ENCODE assay signal across 16 cellular contexts in genomic region chr1:161084205-161084988, GRCh38. TPM values are rescaled to one million over a fixed set of nuclear protein-coding genes. Genes with fewer than 3 reads are reported as not detected.
DNase-seq lines count a peak whose midpoint lies in the region; ATAC-seq, FAIRE-seq and TF ChIP-seq lines count a peak whose summit lies in the region.
"Had no signal": no experiment of that assay in that cellular context is flagged by ENCODE, and none has a peak within 500 bp of the region (broad histone marks: within the 10 kb centered on the region; RNA-seq: fewer than 3 reads in every experiment).

No MANE protein-coding gene starts in this region.

- no peaks in the 10 kb centered on the region for H4K20me1 ChIP-seq in HCT116 (ENCODE audit: insufficient read depth)
- H4K20me1 ChIP-seq in K562 (replicated peaks; ENCODE audit: control insufficient read depth, insufficient read depth, low read length): no peaks in the 10 kb centered on the region

- H3K79me2 ChIP-seq in HCT116 (ENCODE audit: insufficient read depth, low read length): no peaks in the 10 kb centered on the region
- no peaks in the 10 kb centered on the region for H3K79me2 ChIP-seq in K562 (ENCODE audit: control insufficient read depth, insufficient read depth, low read length)

- no peaks in the 10 kb centered on the region for H3K9me2 ChIP-seq in HCT116 (ENCODE audit: insufficient read depth)

- CTCF ChIA-PET in HCT116 (lab: Charles Lee): interaction anchor here (0.9 to 2.4 kb wide), 4 partner anchors 12 to 87 kb away, joined by 3 to 9 read pairs (median 4); partner anchors contain the start of gene KLHDC9
- CTCF ChIA-PET in K562 (lab: Yijun Ruan, JAX; ENCODE audit: low intra/inter-chr PET ratio): no interaction called here

- POLR2A ChIA-PET in HCT116 (lab: Charles Lee) (interaction anchor here (0.8 to 1.4 kb wide), 3 partner anchors 8 to 46 kb away, joined by 3 to 4 read pairs (median 4); partner anchors contain the start of genes TSTD1 and USF1), K562 (lab: Yijun Ruan, JAX) (interaction anchor here (0.8 to 1.8 kb wide), 4 partner anchors 10 to 22 kb away, joined by 3 to 8 read pairs (median 3); no protein-coding TSS in a partner anchor)

- H3K9me3 ChIP-seq in HCT116 (ENCODE audit: control insufficient read depth in 1 of 2, insufficient read depth in 1 of 2, low read depth in 1 of 2, low read length in 2 of 2) (no peaks in the 10 kb centered on the region), K562 (replicated peaks; ENCODE audit: control insufficient read depth, insufficient read depth, low read depth, low read length) (no peaks in the 10 kb centered on the region)

- H3K4me1 ChIP-seq in HCT116 (ENCODE audit: control insufficient read depth in 1 of 2, insufficient read depth in 2 of 2, low read length in 2 of 2) (peaks cover 38 to 90% of the 10 kb centered on the region in 2 experiments), K562 (replicated peaks in 1 of 2; ENCODE audit: control insufficient read depth in 2 of 2, insufficient read depth in 2 of 2, low read length in 2 of 2) (peaks cover 13 to 18% of the 10 kb centered on the region in 2 experiments; a peak in 4 of 5 replicates)

- TF ChIP-seq POLR2A in HCT116 (IDR thresholded peaks at IDR 0.05; ENCODE audit: borderline replicate concordance, extremely low read depth, insufficient read depth, insufficient read length): no peak
- no peak for TF ChIP-seq POLR2A in K562 (conservative IDR thresholded peaks at IDR 0.05)

- in situ Hi-C loops in K562 (cut with MboI): loop anchor here (25.0 kb wide), 1 partner anchor 247 kb away; no protein-coding TSS in a partner anchor

- no peaks in the 10 kb centered on the region for H3K9me1 ChIP-seq in K562 (ENCODE audit: control insufficient read depth, insufficient read depth, low read length)

- peak overlapping the region in 1 of 2 experiments; percentile 40; a peak in 1 of 4 replicates for H3K4me3 ChIP-seq in HCT116 (replicated peaks in 1 of 2; ENCODE audit: low read depth in 1 of 2, low read length in 2 of 2)
- H3K4me3 ChIP-seq in K562: no peak overlapping the region
- H3K4me3 ChIP-seq in skin epidermis: peak overlapping the region in 4 of 7 experiments; percentile 0 to 46 (median 26)

- DNase-seq in HCT116 (ENCODE audit: low read depth, low spot score) (no peak), K562 (ENCODE audit: extremely low read depth in 1 of 4, low spot score in 3 of 4) (no peak), glomerular visceral epithelial cell (ENCODE audit: extremely low spot score) (peak; percentile 25), hypothalamus (lab: John Stamatoyannopoulos, UW) (no peak), KG1 (lab: John Stamatoyannopoulos, UW) (no peak), NK-92 (lab: John Stamatoyannopoulos, UW; ENCODE audit: unreplicated experiment) (no peak)
- no peak for DNase-seq in stimulated activated CD4-positive, alpha-beta T cell treated with anti-CD3 and anti-CD28 coated beads, Interleukin-4, amount 100 ng/mL, for 4 hours
- DNase-seq: activated naive CD8-positive, alpha-beta T cell treated with anti-CD3 and anti-CD28 coated beads, Interleukin-2, amount 10 ng/mL, durations not matched to agents 7 days and 5 days; CD8-positive, alpha-beta T cell; NCI-H2029 treated with DMSO at 0.1 percent for 48 hours; stimulated activated CD4-positive, alpha-beta T cell treated with anti-CD3 and anti-CD28 coated beads, Interleukin-4, amount 100 ng/mL, for 24 hours; stimulated activated naive CD4-positive, alpha-beta T cell had no signal

- H3K27me3 ChIP-seq in HCT116 (ENCODE audit: insufficient read depth, low read length) (no peaks in the 10 kb centered on the region), K562 (ENCODE audit: control insufficient read depth in 2 of 2, insufficient read depth in 2 of 2, low read length in 2 of 2) (no peaks in the 10 kb centered on the region)

- H3K4me2 ChIP-seq in HCT116 (ENCODE audit: low read length): peak overlapping the region; percentile 73
- H3K4me2 ChIP-seq in K562 (ENCODE audit: insufficient read depth, low read length): no peak overlapping the region
- H3K4me2 ChIP-seq: KMS-11 had no signal

- no TSS peak for BruUV-seq in HCT116 (replicated peaks; lab: Mats Ljungman, UMichigan)
- no TSS peak for BruUV-seq in K562 (replicated peaks; lab: Mats Ljungman, UMichigan)

- TF ChIP-seq EP300 in K562 (IDR thresholded peaks at IDR 0.05; ENCODE audit: low read length): no peak

- FAIRE-seq in K562 (lab: Jason Lieb, UNC): no peak

- 44% methylated on average over 6 of the region's 6 CpGs for WGBS in K562 (ENCODE audit: insufficient coverage, low coverage, missing lambda C conversion rate)

- H3K27ac ChIP-seq in HCT116 (ENCODE audit: low read depth, low read length) (peak overlapping the region; percentile 46), K562 (ENCODE audit: extremely low read depth, low read depth, low read length) (no peak overlapping the region; the same call in 2 of the 3 replicates), skin epidermis (peak overlapping the region; percentile 14 to 91 (median 79))
- H3K27ac ChIP-seq: KMS-11 had no signal

- H3K9ac ChIP-seq in HCT116 (ENCODE audit: low read length) (peak overlapping the region; percentile 46), K562 (ENCODE audit: insufficient read depth in 1 of 2, low read depth in 2 of 2, low read length in 2 of 2) (no peak overlapping the region)
- H3K9ac ChIP-seq: KMS-11 had no signal

- H3K36me3 ChIP-seq in HCT116 (ENCODE audit: control insufficient read depth in 1 of 2, insufficient read depth in 2 of 2, low read length in 2 of 2): no peaks in the 10 kb centered on the region
- no peaks in the 10 kb centered on the region for H3K36me3 ChIP-seq in K562 (ENCODE audit: control insufficient read depth, insufficient read depth, low read length)

- TF ChIP-seq RAD21 in HCT116 (IDR thresholded peaks at IDR 0.05; ENCODE audit: low read depth): no peak
- no peak for TF ChIP-seq RAD21 in K562 (CRISPR knock-in tag; conservative IDR thresholded peaks at IDR 0.05 in 1 of 2, IDR thresholded peaks at IDR 0.05 in 1 of 2)

- ATAC-seq in HCT116 (no peak), K562 (no peak)
- ATAC-seq: CD8-positive, alpha-beta T cell; WTC11 had no signal

- intact Hi-C loops in HCT116 (cut with micrococcal nuclease): no loop called here
- intact Hi-C loops in K562 (cut with micrococcal nuclease): no loop called here

- no peak for TF ChIP-seq CTCF in HCT116 (IDR thresholded peaks at IDR 0.05 in 2 of 3, conservative IDR thresholded peaks at IDR 0.05 in 1 of 3; ENCODE audit: borderline replicate concordance in 1 of 3, insufficient read depth in 1 of 3, low read depth in 2 of 3, low read length in 2 of 3)
- no peak for TF ChIP-seq CTCF in K562 (IDR thresholded peaks at IDR 0.05 in 2 of 3, conservative IDR thresholded peaks at IDR 0.05 in 1 of 3; ENCODE audit: insufficient read depth in 2 of 3, low read depth in 1 of 3, low read length in 3 of 3)

- H2AFZ ChIP-seq in HCT116 (ENCODE audit: low read depth, low read length, poor library complexity, severe bottlenecking): no peak overlapping the region
- H2AFZ ChIP-seq in K562 (ENCODE audit: low read depth, low read length): peak overlapping the region; percentile 91; the same call in 1 of the 2 replicates

- RAD21 ChIA-PET in HCT116 (lab: Charles Lee; ENCODE audit: low non-redundant PET in 1 of 2, low total read pairs in 2 of 2, uncharacterized antibody in 2 of 2, unreplicated experiment in 2 of 2): no interaction called here

RNA-seq across cellular contexts. Expression of gene NECTIN4, which starts 5.0 kb away (rescaled TPM):
- total RNA-seq in HCT116 (2021; ENCODE audit: unreplicated experiment): 3.3 TPM
- 4.5 and 7.0 TPM in 2 replicates for polyA plus RNA-seq in HCT116 (2012)
- 0.16 and 0.25 TPM in 2 replicates for total RNA-seq in K562 (2011; cell fraction: chromatin; rRNA removed; ENCODE audit: low replicate concordance)
- not detected in 2 replicates for total RNA-seq in K562 (2011; cell fraction: nucleolus; rRNA removed)
- not detected in 2 replicates for total RNA-seq in K562 (2011; cell fraction: nucleoplasm; rRNA removed)
- not detected in 2 replicates for total RNA-seq in K562 (2014; rRNA removed)
- total RNA-seq in K562 (2014; rRNA removed; fragmentation: Illumina TruSeq; extraction: Trizol): not detected in 2 replicates
- total RNA-seq in K562 (2015; rRNA removed; fragmentation: Illumina TruSeq; extraction: Trizol): not detected in 2 replicates
- 0.09 TPM in 1 of 2 replicates, not detected in the other for total RNA-seq in K562 (2021)
- polyA plus RNA-seq in K562 (2011; rRNA removed): 0.01 TPM in 1 of 2 replicates, not detected in the other
- 0.01 and 0.13 TPM in 2 replicates for polyA plus RNA-seq in K562 (2011; cell fraction: cytosol; rRNA removed)
- polyA plus RNA-seq in K562 (2011; cell fraction: nucleus; rRNA removed): 0.10 and 0.18 TPM in 2 replicates
- polyA plus RNA-seq in K562 (2012): 0.07 and 0.12 TPM in 2 replicates
- not detected in 2 replicates for polyA plus RNA-seq in K562 (2014; fragmentation: Illumina TruSeq; extraction: Trizol)
- polyA plus RNA-seq in K562 (2014; fragmentation: Nextera tagmentation; extraction: Ambion mirVana): not detected
- 0.09 TPM in 1 of 2 replicates, not detected in the other for polyA plus RNA-seq in K562 (2014; rRNA removed)
- polyA minus RNA-seq in K562 (2011; rRNA and poly(A)+ RNA removed): not detected in 2 replicates
- not detected in 2 replicates for polyA minus RNA-seq in K562 (2011; cell fraction: cytosol; rRNA and poly(A)+ RNA removed)
- 0.27 TPM in 1 of 2 replicates, not detected in the other for polyA minus RNA-seq in K562 (2011; cell fraction: nucleus; rRNA and poly(A)+ RNA removed)
- total RNA-seq: activated naive CD8-positive, alpha-beta T cell treated with anti-CD3 and anti-CD28 coated beads, Interleukin-2, amount 10 ng/mL, durations not matched to agents 7 days and 5 days; CD8-positive, alpha-beta T cell had no signal

RNA-seq across cellular contexts. Expression of gene KLHDC9, which starts 13.8 kb away (rescaled TPM):
- 1.4 TPM for total RNA-seq in HCT116 (2021; ENCODE audit: unreplicated experiment)
- polyA plus RNA-seq in HCT116 (2012): 0.75 and 1.4 TPM in 2 replicates
- total RNA-seq in K562 (2011; cell fraction: chromatin; rRNA removed; ENCODE audit: low replicate concordance): not detected in 2 replicates
- total RNA-seq in K562 (2011; cell fraction: nucleolus; rRNA removed): not detected in 2 replicates
- total RNA-seq in K562 (2011; cell fraction: nucleoplasm; rRNA removed): not detected in 2 replicates
- not detected in 2 replicates for total RNA-seq in K562 (2014; rRNA removed)
- not detected in 2 replicates for total RNA-seq in K562 (2014; rRNA removed; fragmentation: Illumina TruSeq; extraction: Trizol)
- not detected in 2 replicates for total RNA-seq in K562 (2015; rRNA removed; fragmentation: Illumina TruSeq; extraction: Trizol)
- not detected in 2 replicates for total RNA-seq in K562 (2021)
- not detected in 2 replicates for polyA plus RNA-seq in K562 (2011; rRNA removed)
- not detected in 2 replicates for polyA plus RNA-seq in K562 (2011; cell fraction: cytosol; rRNA removed)
- polyA plus RNA-seq in K562 (2011; cell fraction: nucleus; rRNA removed): not detected in 2 replicates
- polyA plus RNA-seq in K562 (2012): not detected in 2 replicates
- polyA plus RNA-seq in K562 (2014; fragmentation: Illumina TruSeq; extraction: Trizol): not detected in 2 replicates
- polyA plus RNA-seq in K562 (2014; fragmentation: Nextera tagmentation; extraction: Ambion mirVana): not detected
- not detected in 2 replicates for polyA plus RNA-seq in K562 (2014; rRNA removed)
- polyA minus RNA-seq in K562 (2011; rRNA and poly(A)+ RNA removed): not detected in 2 replicates
- not detected in 2 replicates for polyA minus RNA-seq in K562 (2011; cell fraction: cytosol; rRNA and poly(A)+ RNA removed)
- not detected in 2 replicates for polyA minus RNA-seq in K562 (2011; cell fraction: nucleus; rRNA and poly(A)+ RNA removed)
- total RNA-seq: CD8-positive, alpha-beta T cell had no signal

RNA-seq across cellular contexts. Expression of gene ARHGAP30, which starts 14.7 kb away (rescaled TPM):
- total RNA-seq in HCT116 (2021; ENCODE audit: unreplicated experiment) (0.39 TPM), K562 (2014; rRNA removed) (0.04 and 0.73 TPM in 2 replicates), K562 (2014; rRNA removed; fragmentation: Illumina TruSeq; extraction: Trizol) (0.06 and 0.07 TPM in 2 replicates), K562 (2015; rRNA removed; fragmentation: Illumina TruSeq; extraction: Trizol) (0.04 and 0.07 TPM in 2 replicates), K562 (2021) (0.35 and 0.42 TPM in 2 replicates)
- 0.34 and 0.36 TPM in 2 replicates for polyA plus RNA-seq in HCT116 (2012)
- total RNA-seq in K562 (2011; cell fraction: chromatin; rRNA removed; ENCODE audit: low replicate concordance): 0.12 and 0.28 TPM in 2 replicates
- total RNA-seq in K562 (2011; cell fraction: nucleolus; rRNA removed): 0.13 and 0.17 TPM in 2 replicates
- total RNA-seq in K562 (2011; cell fraction: nucleoplasm; rRNA removed): 0.15 TPM in 1 of 2 replicates, not detected in the other
- polyA plus RNA-seq in K562 (2011; rRNA removed) (0.12 and 0.20 TPM in 2 replicates), K562 (2014; fragmentation: Illumina TruSeq; extraction: Trizol) (0.11 and 0.12 TPM in 2 replicates), K562 (2014; fragmentation: Nextera tagmentation; extraction: Ambion mirVana) (under 1 TPM; 0.01 to 0.03 TPM), K562 (2014; rRNA removed) (0.17 and 0.18 TPM in 2 replicates)
- 0.15 and 0.58 TPM in 2 replicates for polyA plus RNA-seq in K562 (2011; cell fraction: cytosol; rRNA removed)
- polyA plus RNA-seq in K562 (2011; cell fraction: nucleus; rRNA removed): 0.10 and 0.28 TPM in 2 replicates
- 0.21 and 0.39 TPM in 2 replicates for polyA plus RNA-seq in K562 (2012)
- 0.09 and 0.14 TPM in 2 replicates for polyA minus RNA-seq in K562 (2011; rRNA and poly(A)+ RNA removed)
- 0.19 TPM in 1 of 2 replicates, not detected in the other for polyA minus RNA-seq in K562 (2011; cell fraction: cytosol; rRNA and poly(A)+ RNA removed)
- polyA minus RNA-seq in K562 (2011; cell fraction: nucleus; rRNA and poly(A)+ RNA removed): not detected in 2 replicates
- total RNA-seq: dermis microvascular lymphatic vessel endothelial cell had no signal

RNA-seq across cellular contexts. Expression of gene PFDN2, which starts 33.4 kb away (rescaled TPM):
- 179 TPM for total RNA-seq in HCT116 (2021; ENCODE audit: unreplicated experiment)
- 388 and 441 TPM in 2 replicates for polyA plus RNA-seq in HCT116 (2012)
- 7.8 and 9.5 TPM in 2 replicates for total RNA-seq in K562 (2011; cell fraction: chromatin; rRNA removed; ENCODE audit: low replicate concordance)
- total RNA-seq in K562 (2011; cell fraction: nucleolus; rRNA removed): 11.7 and 12.6 TPM in 2 replicates
- total RNA-seq in K562 (2011; cell fraction: nucleoplasm; rRNA removed): 12.9 and 15.2 TPM in 2 replicates
- 154 and 172 TPM in 2 replicates for total RNA-seq in K562 (2014; rRNA removed)
- 101 and 120 TPM in 2 replicates for total RNA-seq in K562 (2014; rRNA removed; fragmentation: Illumina TruSeq; extraction: Trizol)
- 104 TPM in 2 replicates for total RNA-seq in K562 (2015; rRNA removed; fragmentation: Illumina TruSeq; extraction: Trizol)
- 142 and 144 TPM in 2 replicates for total RNA-seq in K562 (2021)
- 120 and 176 TPM in 2 replicates for polyA plus RNA-seq in K562 (2011; rRNA removed)
- 84.9 and 146 TPM in 2 replicates for polyA plus RNA-seq in K562 (2011; cell fraction: cytosol; rRNA removed)
- polyA plus RNA-seq in K562 (2011; cell fraction: nucleus; rRNA removed): 22.6 and 36.2 TPM in 2 replicates
- polyA plus RNA-seq in K562 (2012): 171 and 265 TPM in 2 replicates
- polyA plus RNA-seq in K562 (2014; fragmentation: Illumina TruSeq; extraction: Trizol): 181 and 235 TPM in 2 replicates
- 10 to 100 TPM; 50.2 to 77.1 TPM for polyA plus RNA-seq in K562 (2014; fragmentation: Nextera tagmentation; extraction: Ambion mirVana)
- 335 and 361 TPM in 2 replicates for polyA plus RNA-seq in K562 (2014; rRNA removed)
- 107 and 130 TPM in 2 replicates for polyA minus RNA-seq in K562 (2011; rRNA and poly(A)+ RNA removed)
- polyA minus RNA-seq in K562 (2011; cell fraction: cytosol; rRNA and poly(A)+ RNA removed): 25.7 and 27.9 TPM in 2 replicates
- polyA minus RNA-seq in K562 (2011; cell fraction: nucleus; rRNA and poly(A)+ RNA removed): 4.8 and 15.6 TPM in 2 replicates

RNA-seq across cellular contexts. Expression of gene NIT1, which starts 33.5 kb away (rescaled TPM):
- total RNA-seq in HCT116 (2021; ENCODE audit: unreplicated experiment) (65.9 TPM), K562 (2014; rRNA removed) (23.1 and 29.3 TPM in 2 replicates), K562 (2014; rRNA removed; fragmentation: Illumina TruSeq; extraction: Trizol) (30.2 and 30.9 TPM in 2 replicates), K562 (2015; rRNA removed; fragmentation: Illumina TruSeq; extraction: Trizol) (25.6 and 27.4 TPM in 2 replicates), K562 (2021) (35.9 and 41.0 TPM in 2 replicates)
- 106 and 111 TPM in 2 replicates for polyA plus RNA-seq in HCT116 (2012)
- 50.4 and 95.6 TPM in 2 replicates for total RNA-seq in K562 (2011; cell fraction: chromatin; rRNA removed; ENCODE audit: low replicate concordance)
- total RNA-seq in K562 (2011; cell fraction: nucleolus; rRNA removed): 57.4 and 67.9 TPM in 2 replicates
- total RNA-seq in K562 (2011; cell fraction: nucleoplasm; rRNA removed): 49.4 and 62.0 TPM in 2 replicates
- polyA plus RNA-seq in K562 (2011; rRNA removed) (18.4 and 25.1 TPM in 2 replicates), K562 (2014; fragmentation: Illumina TruSeq; extraction: Trizol) (48.9 and 49.2 TPM in 2 replicates), K562 (2014; fragmentation: Nextera tagmentation; extraction: Ambion mirVana) (10 to 100 TPM; 69.8 to 76.0 TPM), K562 (2014; rRNA removed) (33.7 and 35.5 TPM in 2 replicates)
- polyA plus RNA-seq in K562 (2011; cell fraction: cytosol; rRNA removed): 26.0 and 39.0 TPM in 2 replicates
- polyA plus RNA-seq in K562 (2011; cell fraction: nucleus; rRNA removed): 90.2 and 129 TPM in 2 replicates
- polyA plus RNA-seq in K562 (2012): 33.6 and 64.4 TPM in 2 replicates
- polyA minus RNA-seq in K562 (2011; rRNA and poly(A)+ RNA removed): 15.2 and 18.3 TPM in 2 replicates
- 9.4 and 14.5 TPM in 2 replicates for polyA minus RNA-seq in K562 (2011; cell fraction: cytosol; rRNA and poly(A)+ RNA removed)
- 27.5 and 36.8 TPM in 2 replicates for polyA minus RNA-seq in K562 (2011; cell fraction: nucleus; rRNA and poly(A)+ RNA removed)
